Comparison of ENCODE assay signal across 19 cellular contexts in the genomic region with DNA sequence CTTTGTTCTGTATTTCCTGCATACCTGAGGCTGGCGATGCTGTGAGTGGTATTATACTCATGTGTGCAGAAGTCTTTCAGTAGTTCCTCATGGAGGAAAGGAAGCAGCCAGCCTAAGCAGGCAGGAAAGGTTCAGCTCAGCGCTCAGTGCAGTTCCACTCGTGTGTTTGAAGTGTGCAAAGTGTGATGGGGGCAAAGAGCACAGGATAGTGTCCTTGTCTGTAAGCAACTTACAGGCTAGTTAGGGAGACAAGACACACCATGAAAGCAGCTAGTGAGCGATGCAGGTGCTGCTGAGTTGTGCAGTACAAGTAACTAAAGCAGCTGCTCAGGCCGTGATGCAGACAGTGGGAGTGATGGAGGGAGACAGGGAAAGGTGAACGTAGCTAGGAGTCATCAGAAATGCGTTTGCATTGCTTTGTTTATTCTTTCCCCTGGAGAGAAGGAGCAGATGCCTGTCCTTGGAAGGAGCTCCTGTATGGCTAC.
DNase-seq lines count a peak whose midpoint lies in the region; ATAC-seq and TF ChIP-seq lines count a peak whose summit lies in the region.
"Had no signal": no experiment of that assay in that cellular context is flagged by ENCODE, and none has a peak within 500 bp of the region (broad histone marks: within the 10 kb centered on the region; RNA-seq: fewer than 3 reads in every experiment).

No MANE protein-coding gene starts in this region.

- H3K4me1 ChIP-seq in foreskin keratinocyte = no peaks in the 10 kb centered on the region

- TF ChIP-seq CTCF in WTC11 (IDR thresholded peaks at IDR 0.05) = no peak
- no peak for TF ChIP-seq CTCF in foreskin keratinocyte (conservative IDR thresholded peaks at IDR 0.05)

- H3K9me3 Mint-ChIP-seq in WTC11 = no peaks in the 10 kb centered on the region

- no peaks in the 10 kb centered on the region for H3K27me3 ChIP-seq in foreskin keratinocyte

- H3K4me3 Mint-ChIP-seq in WTC11 = no peak overlapping the region

- DNase-seq in activated CD8-positive, alpha-beta memory T cell treated with anti-CD3 and anti-CD28 coated beads for 24 hours = peak; percentile 47
- DNase-seq in activated CD8-positive, alpha-beta memory T cell treated with anti-CD3 and anti-CD28 coated beads, Interleukin-2, amount 50 U/mL, for 48 hours = no peak
- DNase-seq in WTC11 (ENCODE audit: low spot score) (no peak), iPS-NIHi7 (ENCODE audit: extremely low spot score) (peak; percentile 6), KBM-7 (no peak), foreskin keratinocyte (no peak)
- no peak for DNase-seq in effector CD8-positive, alpha-beta T cell (lab: John Stamatoyannopoulos, UW)
- DNase-seq: DND-41, GDM1, GOT3, NCI-H1092, NCI-H146, NCI-H2081, NCI-H345, NCI-H526 treated with DMSO at 0.1 percent for 48 hours, RPMI8226 had no signal

- in situ Hi-C loops in KBM-7 (cut with MboI; ENCODE audit: low pct_unique_long_range_greater_than_20kb, low sequenced_read_pairs) = no loop called here

- H3K27me3 Mint-ChIP-seq in WTC11 (ENCODE audit: low read depth) = no peaks in the 10 kb centered on the region

- CTCF ChIA-PET in WTC11 (lab: Charles Lee) = interaction anchor here (0.7 to 2.4 kb wide), 4 partner anchors 24 to 205 kb away, joined by 3 to 7 read pairs (median 4); no protein-coding TSS in a partner anchor

- ATAC-seq in WTC11 = no peak
- ATAC-seq in foreskin keratinocyte = no peak
- ATAC-seq: A549, GM12878 had no signal

- no peak overlapping the region for H3K27ac ChIP-seq in foreskin keratinocyte
- H3K27ac ChIP-seq: A549, KMS-11 had no signal

- H3K36me3 Mint-ChIP-seq in WTC11 = no peaks in the 10 kb centered on the region

- POLR2A ChIA-PET in WTC11 (lab: Charles Lee) = no interaction called here

- H3K4me1 Mint-ChIP-seq in WTC11 = peaks cover 32% of the 10 kb centered on the region

- H3K27ac Mint-ChIP-seq in WTC11 = peak overlapping the region; percentile 35; the same call in 1 of the 2 replicates

TF ChIP-seq in WTC11, 78 proteins besides CTCF, POLR2A, EP300 and RAD21:
- TF ChIP-seq GABPB1 (CRISPR knock-in tag; IDR thresholded peaks at IDR 0.05) (no peak), ZNF396 (CRISPR knock-in tag; IDR thresholded peaks at IDR 0.05; ENCODE audit: borderline replicate concordance) (no peak), ZBTB21 (CRISPR knock-in tag; IDR thresholded peaks at IDR 0.05; ENCODE audit: borderline replicate concordance) (no peak), FOXJ3 (CRISPR knock-in tag; IDR thresholded peaks at IDR 0.05; ENCODE audit: borderline replicate concordance) (no peak), ZNF263 (CRISPR knock-in tag; IDR thresholded peaks at IDR 0.05; ENCODE audit: low read depth) (no peak), ESRRA (CRISPR knock-in tag; IDR thresholded peaks at IDR 0.05; ENCODE audit: borderline replicate concordance) (no peak), GRHL2 (CRISPR knock-in tag; IDR thresholded peaks at IDR 0.05; ENCODE audit: insufficient replicate concordance, severe bottlenecking) (no peak)
- TF ChIP-seq, protein P1, sequence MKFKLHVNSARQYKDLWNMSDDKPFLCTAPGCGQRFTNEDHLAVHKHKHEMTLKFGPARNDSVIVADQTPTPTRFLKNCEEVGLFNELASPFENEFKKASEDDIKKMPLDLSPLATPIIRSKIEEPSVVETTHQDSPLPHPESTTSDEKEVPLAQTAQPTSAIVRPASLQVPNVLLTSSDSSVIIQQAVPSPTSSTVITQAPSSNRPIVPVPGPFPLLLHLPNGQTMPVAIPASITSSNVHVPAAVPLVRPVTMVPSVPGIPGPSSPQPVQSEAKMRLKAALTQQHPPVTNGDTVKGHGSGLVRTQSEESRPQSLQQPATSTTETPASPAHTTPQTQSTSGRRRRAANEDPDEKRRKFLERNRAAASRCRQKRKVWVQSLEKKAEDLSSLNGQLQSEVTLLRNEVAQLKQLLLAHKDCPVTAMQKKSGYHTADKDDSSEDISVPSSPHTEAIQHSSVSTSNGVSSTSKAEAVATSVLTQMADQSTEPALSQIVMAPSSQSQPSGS (CRISPR knock-in tag; IDR thresholded peaks at IDR 0.05; ENCODE audit: borderline replicate concordance, low read depth) = no peak
- TF ChIP-seq, protein P2, sequence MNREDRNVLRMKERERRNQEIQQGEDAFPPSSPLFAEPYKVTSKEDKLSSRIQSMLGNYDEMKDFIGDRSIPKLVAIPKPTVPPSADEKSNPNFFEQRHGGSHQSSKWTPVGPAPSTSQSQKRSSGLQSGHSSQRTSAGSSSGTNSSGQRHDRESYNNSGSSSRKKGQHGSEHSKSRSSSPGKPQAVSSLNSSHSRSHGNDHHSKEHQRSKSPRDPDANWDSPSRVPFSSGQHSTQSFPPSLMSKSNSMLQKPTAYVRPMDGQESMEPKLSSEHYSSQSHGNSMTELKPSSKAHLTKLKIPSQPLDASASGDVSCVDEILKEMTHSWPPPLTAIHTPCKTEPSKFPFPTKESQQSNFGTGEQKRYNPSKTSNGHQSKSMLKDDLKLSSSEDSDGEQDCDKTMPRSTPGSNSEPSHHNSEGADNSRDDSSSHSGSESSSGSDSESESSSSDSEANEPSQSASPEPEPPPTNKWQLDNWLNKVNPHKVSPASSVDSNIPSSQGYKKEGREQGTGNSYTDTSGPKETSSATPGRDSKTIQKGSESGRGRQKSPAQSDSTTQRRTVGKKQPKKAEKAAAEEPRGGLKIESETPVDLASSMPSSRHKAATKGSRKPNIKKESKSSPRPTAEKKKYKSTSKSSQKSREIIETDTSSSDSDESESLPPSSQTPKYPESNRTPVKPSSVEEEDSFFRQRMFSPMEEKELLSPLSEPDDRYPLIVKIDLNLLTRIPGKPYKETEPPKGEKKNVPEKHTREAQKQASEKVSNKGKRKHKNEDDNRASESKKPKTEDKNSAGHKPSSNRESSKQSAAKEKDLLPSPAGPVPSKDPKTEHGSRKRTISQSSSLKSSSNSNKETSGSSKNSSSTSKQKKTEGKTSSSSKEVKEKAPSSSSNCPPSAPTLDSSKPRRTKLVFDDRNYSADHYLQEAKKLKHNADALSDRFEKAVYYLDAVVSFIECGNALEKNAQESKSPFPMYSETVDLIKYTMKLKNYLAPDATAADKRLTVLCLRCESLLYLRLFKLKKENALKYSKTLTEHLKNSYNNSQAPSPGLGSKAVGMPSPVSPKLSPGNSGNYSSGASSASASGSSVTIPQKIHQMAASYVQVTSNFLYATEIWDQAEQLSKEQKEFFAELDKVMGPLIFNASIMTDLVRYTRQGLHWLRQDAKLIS (CRISPR knock-in tag; IDR thresholded peaks at IDR 0.05; ENCODE audit: borderline replicate concordance) = no peak
- TF ChIP-seq, protein P3, sequence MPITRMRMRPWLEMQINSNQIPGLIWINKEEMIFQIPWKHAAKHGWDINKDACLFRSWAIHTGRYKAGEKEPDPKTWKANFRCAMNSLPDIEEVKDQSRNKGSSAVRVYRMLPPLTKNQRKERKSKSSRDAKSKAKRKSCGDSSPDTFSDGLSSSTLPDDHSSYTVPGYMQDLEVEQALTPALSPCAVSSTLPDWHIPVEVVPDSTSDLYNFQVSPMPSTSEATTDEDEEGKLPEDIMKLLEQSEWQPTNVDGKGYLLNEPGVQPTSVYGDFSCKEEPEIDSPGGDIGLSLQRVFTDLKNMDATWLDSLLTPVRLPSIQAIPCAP (CRISPR knock-in tag; IDR thresholded peaks at IDR 0.05) = no peak
- TF ChIP-seq, protein P4, sequence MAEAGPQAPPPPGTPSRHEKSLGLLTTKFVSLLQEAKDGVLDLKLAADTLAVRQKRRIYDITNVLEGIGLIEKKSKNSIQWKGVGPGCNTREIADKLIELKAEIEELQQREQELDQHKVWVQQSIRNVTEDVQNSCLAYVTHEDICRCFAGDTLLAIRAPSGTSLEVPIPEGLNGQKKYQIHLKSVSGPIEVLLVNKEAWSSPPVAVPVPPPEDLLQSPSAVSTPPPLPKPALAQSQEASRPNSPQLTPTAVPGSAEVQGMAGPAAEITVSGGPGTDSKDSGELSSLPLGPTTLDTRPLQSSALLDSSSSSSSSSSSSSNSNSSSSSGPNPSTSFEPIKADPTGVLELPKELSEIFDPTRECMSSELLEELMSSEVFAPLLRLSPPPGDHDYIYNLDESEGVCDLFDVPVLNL (CRISPR knock-in tag; IDR thresholded peaks at IDR 0.05; ENCODE audit: borderline replicate concordance, low read depth) = no peak
- TF ChIP-seq, protein P5, sequence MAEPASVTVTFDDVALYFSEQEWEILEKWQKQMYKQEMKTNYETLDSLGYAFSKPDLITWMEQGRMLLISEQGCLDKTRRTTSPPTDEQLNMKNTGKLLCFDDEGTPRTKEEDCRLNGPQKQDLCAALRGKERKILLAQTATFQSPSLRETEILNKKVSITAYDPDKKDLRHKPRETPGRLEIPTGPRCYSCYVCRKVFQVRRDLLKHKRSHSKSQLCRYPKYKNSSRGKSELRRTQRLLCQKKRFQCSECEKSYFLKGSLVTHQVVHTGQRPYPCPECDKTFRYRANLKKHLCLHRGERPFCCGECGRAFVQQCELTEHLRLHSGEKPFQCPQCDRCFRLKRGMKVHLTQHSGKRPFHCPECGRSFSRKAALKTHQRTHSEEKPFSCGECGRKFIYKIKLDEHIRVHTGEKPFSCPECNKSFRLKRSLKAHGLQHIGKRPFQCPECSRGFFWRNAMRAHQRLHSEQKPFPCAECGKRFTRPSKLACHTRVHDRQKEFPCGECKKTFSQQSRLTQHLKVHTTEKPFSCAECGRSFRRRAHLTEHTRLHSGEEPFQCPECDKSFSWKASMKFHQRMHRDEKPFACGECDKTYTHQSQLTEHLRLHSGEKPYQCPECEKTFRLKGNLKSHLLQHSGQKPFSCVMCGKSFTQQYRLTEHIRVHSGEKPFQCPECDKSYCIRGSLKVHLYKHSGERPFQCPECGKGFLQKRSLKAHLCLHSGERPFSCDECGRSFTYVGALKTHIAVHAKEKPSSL (CRISPR knock-in tag; conservative IDR thresholded peaks at IDR 0.05) = no peak

Comparison
In these comparisons a context has a peak if more than half of its experiments do, and no peak if none do; other contexts are left out.
1. DNase-seq: peak in activated CD8-positive, alpha-beta memory T cell treated with anti-CD3 and anti-CD28 coated beads for 24 hours (single experiment) and iPS-NIHi7 (single experiment); none in activated CD8-positive, alpha-beta memory T cell treated with anti-CD3 and anti-CD28 coated beads, Interleukin-2, amount 50 U/mL, for 48 hours (single experiment), WTC11 (single experiment), KBM-7 (single experiment), foreskin keratinocyte (0 of 2) and effector CD8-positive, alpha-beta T cell (single experiment).